28 cellular contexts compared by ENCODE assay signal in the genomic region with DNA sequence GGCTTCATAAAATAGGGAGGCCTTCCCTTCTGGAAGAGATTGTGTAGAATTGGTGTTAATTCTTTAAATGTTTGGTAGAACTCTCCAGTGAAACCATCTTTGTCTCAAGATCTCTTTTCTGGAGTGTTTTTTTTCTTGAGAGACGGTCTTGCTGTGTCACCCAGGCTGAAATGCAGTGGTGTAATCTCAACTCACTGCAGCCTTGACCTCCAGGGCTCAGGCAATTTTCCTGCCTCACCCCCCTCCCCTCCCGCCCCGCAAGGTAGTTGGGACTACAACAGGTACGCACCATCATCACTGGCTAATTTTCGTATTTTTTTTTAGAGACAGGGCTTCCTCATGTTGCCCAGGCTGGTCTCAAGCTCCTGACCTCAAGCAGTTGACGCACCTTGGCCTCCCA. TPM values are rescaled to one million over a fixed set of nuclear protein-coding genes. Genes with fewer than 3 reads are reported as not detected.
DNase-seq lines count a peak whose midpoint lies in the region; ATAC-seq and TF ChIP-seq lines count a peak whose summit lies in the region.
"Had no signal": no experiment of that assay in that cellular context is flagged by ENCODE, and none has a peak within 500 bp of the region (broad histone marks: within the 10 kb centered on the region; RNA-seq: fewer than 3 reads in every experiment).

No MANE protein-coding gene starts in this region.

- H3K4me1 ChIP-seq in cardiac muscle cell (ENCODE audit: low read depth) (peaks cover 66% of the 10 kb centered on the region), heart left ventricle (peaks cover 0 to 25% (median 6%) of the 10 kb centered on the region in 12 donors)
- H3K4me1 ChIP-seq: BE2C had no signal

- no peak for TF ChIP-seq CTCF in cardiac muscle cell (IDR thresholded peaks at IDR 0.05; ENCODE audit: low read depth, low read length)
- no peak for TF ChIP-seq CTCF in heart left ventricle (IDR thresholded peaks at IDR 0.05)
- TF ChIP-seq CTCF in brain (conservative IDR thresholded peaks at IDR 0.05) = no peak
- no peak for TF ChIP-seq CTCF in type B pancreatic cell (conservative IDR thresholded peaks at IDR 0.05)

- no peaks in the 10 kb centered on the region for H3K9me3 ChIP-seq in cardiac muscle cell (ENCODE audit: low read depth)
- no peaks in the 10 kb centered on the region for H3K9me3 ChIP-seq in heart left ventricle
- H3K9me3 ChIP-seq: BE2C had no signal

- H3K4me3 Mint-ChIP-seq in brain (peak overlapping the region in 1 of 5 experiments; percentile 1), type B pancreatic cell (peak overlapping the region; percentile 61)
- H3K4me3 Mint-ChIP-seq: CD14-positive monocyte; CD8-positive, alpha-beta memory T cell had no signal

- intact Hi-C loops in heart left ventricle (cut with DNase I) = no loop called here

- peaks cover under 1 to 7% (median 3%) of the 10 kb centered on the region in 5 experiments for H3K9me3 Mint-ChIP-seq in brain
- H3K9me3 Mint-ChIP-seq in type B pancreatic cell = no peaks in the 10 kb centered on the region
- H3K9me3 Mint-ChIP-seq: CD8-positive, alpha-beta memory T cell had no signal

- H3K36me3 ChIP-seq in cardiac muscle cell (no peaks in the 10 kb centered on the region), heart left ventricle (no peaks in the 10 kb centered on the region)
- H3K36me3 ChIP-seq: BE2C had no signal

- DNase-seq in cardiac muscle cell (ENCODE audit: low read depth in 1 of 2, low spot score in 1 of 2) = no peak
- DNase-seq in heart left ventricle = no peak
- peak; percentile 43 for DNase-seq in islet precursor cell
- DNase-seq in type B pancreatic cell (ENCODE audit: extremely low spot score, unreplicated experiment) = no peak
- DNase-seq in stimulated activated naive CD4-positive, alpha-beta T cell treated with Interleukin-2 at 50 U/mL for 16 hours (lab: John Stamatoyannopoulos, UW) = no peak
- DNase-seq in DMS114 treated with DMSO at 0.1 percent for 48 hours (lab: John Stamatoyannopoulos, UW; ENCODE audit: unreplicated experiment) = no peak
- DNase-seq in T-helper 1 cell = no peak
- DNase-seq: 8988T; ACHN; BE2C; CD8-positive, alpha-beta memory T cell; DMS53; GOT3; HCEC 1CT; IMR-90; Karpas-422; NCI-H1092 treated with DMSO at 0.1 percent for 48 hours; NCI-H1436; NCI-H187; NCI-H2081 treated with DMSO at 0.1 percent for 48 hours; NCI-H2171; NCI-H226; NCI-H510A; NCI-H69; Right ventricle myocardium superior; RPMI8226 had no signal

- H3K4me1 Mint-ChIP-seq in brain (peaks cover 57% of the 10 kb centered on the region), type B pancreatic cell (ENCODE audit: unreplicated experiment) (peaks cover 49% of the 10 kb centered on the region)

- H3K36me3 Mint-ChIP-seq in brain = peaks cover 38% of the 10 kb centered on the region
- peaks cover 19% of the 10 kb centered on the region for H3K36me3 Mint-ChIP-seq in type B pancreatic cell

- H3K27ac ChIP-seq in cardiac muscle cell = peak overlapping the region; percentile 80
- no peak overlapping the region for H3K27ac ChIP-seq in heart left ventricle

- 79 to 86% (median 82%) methylated on average over 6 of the region's 6 CpGs for WGBS in heart left ventricle, 4 donors

- ATAC-seq in heart left ventricle = no peak

- no peak overlapping the region for H3K4me3 ChIP-seq in cardiac muscle cell
- no peak overlapping the region for H3K4me3 ChIP-seq in heart left ventricle

- H3K27me3 ChIP-seq in cardiac muscle cell = no peaks in the 10 kb centered on the region
- H3K27me3 ChIP-seq in heart left ventricle = peaks cover 0 to 4% (median 0%) of the 10 kb centered on the region in 9 donors
- H3K27me3 ChIP-seq: BE2C had no signal

- no peaks in the 10 kb centered on the region for H3K27me3 Mint-ChIP-seq in brain
- no peaks in the 10 kb centered on the region for H3K27me3 Mint-ChIP-seq in type B pancreatic cell

- H3K27ac Mint-ChIP-seq in brain (peak overlapping the region in 3 of 5 experiments; percentile 45 to 74 (median 62)), type B pancreatic cell (peak overlapping the region; percentile 57)

- no peak for TF ChIP-seq POLR2A in heart left ventricle (IDR thresholded peaks at IDR 0.05)

RNA-seq across cellular contexts. Expression of a gene that starts 12.1 kb away (rescaled TPM):
- total RNA-seq in cardiac muscle cell (213 and 253 TPM in 2 replicates), heart left ventricle (10 to 100 TPM; 25.5 to 77.2 (median 50.2) TPM), type B pancreatic cell (ENCODE audit: low replicate concordance) (138 and 277 TPM in 2 replicates)
- polyA plus RNA-seq in cardiac muscle cell (403 and 501 TPM in 2 replicates), heart left ventricle (100 to 1,000 TPM in 1 of 2 donors, 10 to 100 TPM in 1; 24.0 to 109 TPM), brain (ENCODE audit: insufficient read depth, low read depth, low replicate concordance) (147 TPM)
